ENCODE assay signal across 8 cellular contexts in genomic region chr17:49996495-49997255, GRCh38. TPM values are rescaled to one million over a fixed set of nuclear protein-coding genes. Genes with fewer than 3 reads are reported as not detected.
A peak's percentile ranks its signal among the peaks of the same experiment; 100 is the strongest.
DNase-seq lines count a peak whose midpoint lies in the region; ATAC-seq and TF ChIP-seq lines count a peak whose summit lies in the region.

No MANE protein-coding gene starts in this region.

- ATAC-seq in T-cell (replicated peaks in 1 of 4) (peak; percentile 48 to 65 (median 54)), GM21423 (IDR thresholded peaks at IDR 0.05; ENCODE audit: unreplicated experiment) (no peak), HG02981 (IDR thresholded peaks at IDR 0.05; ENCODE audit: unreplicated experiment) (no peak)

- H3K27ac Mint-ChIP-seq in T-cell, result no peak overlapping the region

- no peaks in the 10 kb centered on the region for H3K36me3 ChIP-seq in ascending aorta

- H3K27me3 Mint-ChIP-seq in T-cell, result peaks cover 45 to 82% of the 10 kb centered on the region in 2 donors

- H3K4me1 Mint-ChIP-seq in T-cell, result peaks cover 29 to 44% (median 30%) of the 10 kb centered on the region in 3 donors

- H3K4me3 ChIP-seq in ascending aorta, result peak overlapping the region; percentile 53 to 63
- peak overlapping the region; percentile 45 for H3K4me3 ChIP-seq in iPS-18c (ENCODE audit: insufficient read depth, low read depth, low read length)

- H3K36me3 Mint-ChIP-seq in T-cell, result no peaks in the 10 kb centered on the region

- peak overlapping the region; percentile 18 to 88 (median 28) for H3K4me3 Mint-ChIP-seq in T-cell

- TF ChIP-seq CTCF in ascending aorta (IDR thresholded peaks at IDR 0.05), result peak; percentile 92 to 99 (median 98)

- POLR2A ChIA-PET in T-cell (lab: Charles Lee), result no interaction called here

- peak; percentile 12 for DNase-seq in DMS114 treated with DMSO at 0.1 percent for 48 hours (lab: John Stamatoyannopoulos, UW; ENCODE audit: unreplicated experiment)
- peak; percentile 30 for DNase-seq in KG1 (lab: John Stamatoyannopoulos, UW)
- DNase-seq in T-cell, result peak in 31 of 34 experiments; percentile 23 to 73 (median 58)
- no peak for DNase-seq in ascending aorta (ENCODE audit: low spot score in 2 of 2)
- peak; percentile 75 for DNase-seq in stimulated activated CD4-positive, alpha-beta T cell treated with anti-CD3 and anti-CD28 coated beads, Interleukin-15, amount 100 ng/mL, for 24 hours

- no peaks in the 10 kb centered on the region for H3K9me3 Mint-ChIP-seq in T-cell

- H3K27me3 ChIP-seq in ascending aorta, result peaks cover 32% of the 10 kb centered on the region

- CTCF ChIA-PET in T-cell (lab: Charles Lee), result interaction anchor here (0.5 to 4.3 kb wide), 34 partner anchors 8 to 1171 kb away, joined by 3 to 33 read pairs (median 4); no protein-coding TSS in a partner anchor

- intact Hi-C loops in ascending aorta (cut with DNase I), result loop anchor here (1.0 to 5.0 kb wide), 2 partner anchors 44 to 289 kb away; partner anchors contain the start of gene SLC35B1

- H3K4me1 ChIP-seq in ascending aorta, result peaks cover 11 to 18% of the 10 kb centered on the region in 2 donors

- H3K27ac ChIP-seq in ascending aorta, result no peak overlapping the region

- H3K9me3 ChIP-seq in ascending aorta (no peaks in the 10 kb centered on the region), iPS-18c (ENCODE audit: control insufficient read depth, insufficient read depth, low read length) (peaks cover 3% of the 10 kb centered on the region)

RNA-seq across cellular contexts. Expression of gene DLX3, which starts 1.7 kb away (rescaled TPM):
- total RNA-seq in T-cell, result not detected
- total RNA-seq in ascending aorta, result 1.6 TPM

RNA-seq across cellular contexts. Expression of gene DLX4, which starts 27.7 kb away (rescaled TPM):
- total RNA-seq in T-cell (1 to 10 TPM in 1 of 5 donors, under 1 TPM in 4; 0.30 to 1.2 (median 0.79) TPM), ascending aorta (not detected)

RNA-seq across cellular contexts. Expression of gene ITGA3, which starts 59.2 kb away (rescaled TPM):
- 10 to 100 TPM in 3 of 5 donors, 1 to 10 TPM in 2; 8.5 to 20.0 (median 14.8) TPM for total RNA-seq in T-cell
- total RNA-seq in ascending aorta, result 222 TPM

Comparison
In these comparisons a context has a peak if more than half of its experiments do, and no peak if none do; other contexts are left out.
1. DNase-seq: peak in DMS114 treated with DMSO at 0.1 percent for 48 hours (single experiment), KG1 (single experiment), T-cell (31 of 34) and stimulated activated CD4-positive, alpha-beta T cell treated with anti-CD3 and anti-CD28 coated beads, Interleukin-15, amount 100 ng/mL, for 24 hours (single experiment); none in ascending aorta (0 of 2).
2. ATAC-seq: peak in T-cell (4 of 4); none in GM21423 (single experiment) and HG02981 (single experiment).
3. RNA of gene ITGA3, which starts 59.2 kb away (total RNA-seq): 222 TPM in ascending aorta (single experiment); 8.5 to 20.0 TPM in T-cell; every median in the first group is over 10 times any median in the second.